8 cellular contexts compared by ENCODE assay signal in the genomic region with DNA sequence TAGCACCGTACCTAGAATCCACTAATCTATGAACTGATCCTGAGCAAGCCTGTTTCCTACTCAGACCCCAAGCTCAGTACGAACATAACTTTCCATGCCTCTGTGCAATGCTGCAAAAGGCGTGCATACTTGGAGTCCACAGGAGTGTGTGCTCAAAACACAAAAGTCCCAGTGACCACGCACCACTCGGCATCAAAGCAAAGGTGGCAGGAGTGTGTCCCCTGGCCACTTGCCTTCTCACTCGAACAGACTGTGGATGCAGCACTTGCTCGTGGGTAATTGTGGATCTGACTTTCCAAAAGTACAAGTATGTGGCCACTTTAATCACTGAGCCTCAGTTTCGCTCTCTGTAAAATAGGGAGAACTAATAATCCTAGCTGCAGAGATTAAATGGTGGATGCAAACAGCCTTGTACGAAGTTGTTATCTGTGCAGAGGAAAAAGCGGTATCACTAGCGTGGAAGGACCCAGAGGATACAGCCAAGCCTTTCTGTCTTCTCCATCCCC. TPM values are rescaled to one million over a fixed set of nuclear protein-coding genes. Genes with fewer than 3 reads are reported as not detected.
DNase-seq lines count a peak whose midpoint lies in the region; ATAC-seq and TF ChIP-seq lines count a peak whose summit lies in the region.

No MANE protein-coding gene starts in this region.

- 36 to 39% (median 38%) methylated on average over 11 of the region's 11 CpGs for WGBS in ovary, 3 donors

- no peaks in the 10 kb centered on the region for H3K9me3 ChIP-seq in CD8-positive, alpha-beta T cell (ENCODE audit: low read length)
- no peaks in the 10 kb centered on the region for H3K9me3 ChIP-seq in Panc1 (ENCODE audit: control insufficient read depth, insufficient read depth, low read depth, low read length)
- H3K9me3 ChIP-seq in ovary, result no peaks in the 10 kb centered on the region

- BruUV-seq in Panc1 (replicated peaks; lab: Mats Ljungman, UMichigan), result TSS peak; percentile 92

- peaks cover 68% of the 10 kb centered on the region for H3K4me1 Mint-ChIP-seq in CD8-positive, alpha-beta T cell (ENCODE audit: low read depth)

- CTCF ChIA-PET in CD8-positive, alpha-beta T cell (lab: Charles Lee), result interaction anchor here (0.6 to 5.0 kb wide), 8 partner anchors 23 to 165 kb away, joined by 3 to 36 read pairs (median 5); no protein-coding TSS in a partner anchor
- CTCF ChIA-PET in Panc1 (lab: Charles Lee), result no interaction called here

- H3K27me3 Mint-ChIP-seq in CD8-positive, alpha-beta T cell (ENCODE audit: low read depth), result no peaks in the 10 kb centered on the region

- no peaks in the 10 kb centered on the region for H3K9me3 Mint-ChIP-seq in CD8-positive, alpha-beta T cell

- no peak for TF ChIP-seq POLR2A in ovary (IDR thresholded peaks at IDR 0.05)

- H3K4me1 ChIP-seq in CD8-positive, alpha-beta T cell (ENCODE audit: insufficient read depth, low read length), result peaks cover 59% of the 10 kb centered on the region
- peaks cover 7% of the 10 kb centered on the region; the same call in 1 of the 2 replicates for H3K4me1 ChIP-seq in Panc1 (ENCODE audit: control insufficient read depth, insufficient read depth, low read length)
- H3K4me1 ChIP-seq in ovary (ENCODE audit: insufficient read depth), result peaks cover 8% of the 10 kb centered on the region

- H3K27me3 ChIP-seq in CD8-positive, alpha-beta T cell (ENCODE audit: insufficient read depth, low read length), result no peaks in the 10 kb centered on the region
- H3K27me3 ChIP-seq in Panc1 (ENCODE audit: control insufficient read depth, insufficient read depth, low read length) (no peaks in the 10 kb centered on the region), ovary (no peaks in the 10 kb centered on the region)

- no peak for ATAC-seq in CD8-positive, alpha-beta T cell
- no peak for ATAC-seq in Panc1
- no peak for ATAC-seq in HG02970 (IDR thresholded peaks at IDR 0.05; ENCODE audit: low FRiP score, unreplicated experiment)
- no peak for ATAC-seq in GM18520 (IDR thresholded peaks at IDR 0.05; ENCODE audit: unreplicated experiment)

- intact Hi-C loops in CD8-positive, alpha-beta T cell (cut with DNase I, micrococcal nuclease), result loop anchor here (1.0 to 5.0 kb wide), 5 partner anchors 24 to 1009 kb away; partner anchors contain the start of gene XPO6 (in 1 of the 2)
- intact Hi-C loops in Panc1 (cut with micrococcal nuclease; ENCODE audit: unreplicated experiment), result no loop called here
- intact Hi-C loops in ovary (cut with DNase I), result no loop called here

- no peaks in the 10 kb centered on the region for H3K36me3 ChIP-seq in CD8-positive, alpha-beta T cell (ENCODE audit: insufficient read depth, low read length)
- H3K36me3 ChIP-seq in Panc1 (ENCODE audit: control insufficient read depth, insufficient read depth, low read length) (no peaks in the 10 kb centered on the region), ovary (no peaks in the 10 kb centered on the region)

- POLR2A ChIA-PET in CD8-positive, alpha-beta T cell (lab: Charles Lee), result interaction anchor here (0.7 to 2.7 kb wide), 21 partner anchors 9 to 347 kb away, joined by 3 to 19 read pairs (median 6); partner anchors contain the start of genes GTF3C1, IL21R and KATNIP
- POLR2A ChIA-PET in Panc1 (lab: Charles Lee), result no interaction called here

- in situ Hi-C loops in Panc1 (cut with HindIII; ENCODE audit: low pct_unique_long_range_greater_than_20kb, low sequenced_read_pairs), result no loop called here

- TF ChIP-seq CTCF in CD8-positive, alpha-beta T cell (IDR thresholded peaks at IDR 0.05), result no peak
- TF ChIP-seq CTCF in Panc1 (IDR thresholded peaks at IDR 0.05) (no peak), ovary (IDR thresholded peaks at IDR 0.05) (no peak)

- no peak for DNase-seq in CD8-positive, alpha-beta T cell
- DNase-seq in Panc1 (ENCODE audit: low read depth, low spot score) (no peak), epithelial cell of prostate (ENCODE audit: low read depth, low spot score) (no peak), ovary (no peak), GM19240 (ENCODE audit: insufficient read length, low spot score) (no peak), anterior cingulate cortex (lab: John Stamatoyannopoulos, UW) (no peak)

- peak overlapping the region; percentile 99 for H3K27ac Mint-ChIP-seq in CD8-positive, alpha-beta T cell

- H3K4me3 ChIP-seq in CD8-positive, alpha-beta T cell (ENCODE audit: low read depth, low read length), result peak overlapping the region; percentile 83
- H3K4me3 ChIP-seq in Panc1 (ENCODE audit: low read depth in 2 of 2, low read length in 2 of 2) (peak overlapping the region; percentile 81 to 95), ovary (peak overlapping the region; percentile 73)

- H3K27ac ChIP-seq in CD8-positive, alpha-beta T cell (ENCODE audit: low read depth, low read length), result peak overlapping the region; percentile 83
- H3K27ac ChIP-seq in Panc1 (ENCODE audit: low read length) (peak overlapping the region; percentile 95), epithelial cell of prostate (peak overlapping the region; percentile 90), ovary (peak overlapping the region; percentile 72 to 96)

- H3K4me3 Mint-ChIP-seq in CD8-positive, alpha-beta T cell, result peak overlapping the region; percentile 96

- peaks cover 9% of the 10 kb centered on the region for H3K36me3 Mint-ChIP-seq in CD8-positive, alpha-beta T cell

- TF ChIP-seq EP300 in ovary (IDR thresholded peaks at IDR 0.05), result no peak

RNA-seq across cellular contexts. Expression of gene KDM8, which starts 0.3 kb away (rescaled TPM):
- 10 to 100 TPM; 17.6 to 22.6 TPM for total RNA-seq in CD8-positive, alpha-beta T cell
- 7.9 TPM for total RNA-seq in Panc1 (2021; ENCODE audit: unreplicated experiment)
- 5.1 TPM for polyA plus RNA-seq in Panc1 (2012; ENCODE audit: insufficient read length)
- total RNA-seq in ovary, result 10 to 100 TPM in 1 of 7 donors, 1 to 10 TPM in 6; 3.8 to 11.0 (median 7.2) TPM
- 1 to 10 TPM; 3.7 to 5.0 TPM for polyA plus RNA-seq in ovary

Comparison
In these comparisons a context has a peak if more than half of its experiments do, and no peak if none do; other contexts are left out.
1. intact Hi-C loops: an anchor here in CD8-positive, alpha-beta T cell (1.0 to 5.0 kb wide); none called in Panc1 and ovary.